Comparison of ENCODE assay signal across 11 cellular contexts in the genomic region with DNA sequence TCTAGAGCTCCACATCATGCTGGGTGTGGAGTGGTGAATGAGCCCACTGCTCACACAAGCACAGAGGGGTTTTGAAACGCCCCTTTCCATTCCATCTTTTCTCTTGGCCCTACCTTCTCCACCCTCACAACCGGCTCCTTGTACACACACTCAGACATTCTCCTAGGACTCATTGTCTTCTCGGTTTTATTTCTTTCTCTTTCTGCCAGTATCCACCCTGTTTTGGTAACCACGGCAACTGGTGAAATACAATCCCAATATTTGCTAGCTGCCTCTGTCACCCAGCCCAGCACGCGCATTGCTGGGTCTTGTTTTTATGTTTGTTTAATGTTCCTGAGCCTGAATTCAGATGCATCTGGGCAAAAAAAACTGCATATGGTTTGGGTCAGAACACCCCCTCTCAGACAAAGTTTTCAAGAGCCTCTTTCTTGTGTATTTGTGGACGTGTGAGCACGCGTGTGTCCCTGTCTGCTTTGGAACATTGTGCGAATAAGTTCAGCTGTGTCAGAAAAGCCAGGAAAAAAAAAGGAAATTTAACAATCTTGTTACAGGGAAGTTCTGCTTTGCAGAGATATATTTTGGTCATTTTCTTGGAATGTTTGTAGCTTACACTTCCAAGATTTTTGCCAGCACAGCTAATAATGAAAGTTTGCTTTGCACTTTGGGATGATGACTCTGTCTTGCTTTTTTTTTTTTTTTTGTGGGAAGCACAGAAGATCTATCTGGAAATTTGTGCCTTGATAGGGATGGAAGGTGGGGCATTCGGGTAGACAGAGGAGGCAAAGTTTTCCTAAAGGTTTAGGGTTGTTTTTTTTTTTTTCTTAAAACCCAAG.
DNase-seq lines count a peak whose midpoint lies in the region; ATAC-seq and TF ChIP-seq lines count a peak whose summit lies in the region.
"Had no signal": no experiment of that assay in that cellular context is flagged by ENCODE, and none has a peak within 500 bp of the region (broad histone marks: within the 10 kb centered on the region; RNA-seq: fewer than 3 reads in every experiment).

No MANE protein-coding gene starts in this region.

- DNase-seq in GM03348 (ENCODE audit: low spot score) (peak; percentile 67), RPMI7951 (ENCODE audit: low read depth) (peak; percentile 43), fibroblast of the aortic adventitia (ENCODE audit: low read depth) (peak; percentile 63), renal cortical epithelial cell (ENCODE audit: low read depth) (peak; percentile 49), iPS-NIHi7 (ENCODE audit: extremely low spot score) (no peak), inferior parietal cortex (ENCODE audit: extremely low spot score) (no peak)
- DNase-seq: GF-D8, NCI-H526 treated with DMSO at 0.1 percent for 48 hours, spleen had no signal

- TF ChIP-seq CTCF in fibroblast of the aortic adventitia (IDR thresholded peaks at IDR 0.05; ENCODE audit: insufficient read depth, low read length), result no peak

- H3K4me3 ChIP-seq in fibroblast of the aortic adventitia (ENCODE audit: low read depth, low read length), result peak overlapping the region; percentile 45
- H3K4me3 ChIP-seq: spleen had no signal

- no peak for ATAC-seq in HG02763 (IDR thresholded peaks at IDR 0.05; ENCODE audit: unreplicated experiment)
- no peak for ATAC-seq in GM18498 (IDR thresholded peaks at IDR 0.05; ENCODE audit: unreplicated experiment)

Comparison
In these comparisons a context has a peak if more than half of its experiments do, and no peak if none do; other contexts are left out.
1. DNase-seq: peak in GM03348 (single experiment), RPMI7951 (single experiment), fibroblast of the aortic adventitia (single experiment) and renal cortical epithelial cell (single experiment); none in iPS-NIHi7 (single experiment) and inferior parietal cortex (single experiment).